In the genomic region with DNA sequence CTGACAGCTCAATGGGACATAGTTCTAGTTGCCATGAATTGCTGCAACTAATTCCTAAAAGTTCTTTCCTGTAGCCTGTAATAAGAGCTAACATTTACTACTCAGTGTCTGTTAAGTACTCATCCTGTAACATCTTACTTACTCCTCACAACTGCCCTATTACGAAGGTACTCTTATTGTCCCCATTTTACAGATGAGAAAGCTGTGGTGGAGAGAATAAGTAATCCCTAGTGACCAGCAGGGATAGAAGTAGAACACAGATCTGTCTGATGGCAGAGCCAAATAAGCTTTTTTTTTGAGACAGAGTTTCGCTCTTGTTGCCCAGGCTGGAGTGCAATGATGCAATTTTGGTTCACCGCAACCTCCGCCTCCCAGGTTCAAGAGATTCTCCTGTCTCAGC, we compare ENCODE assay signal across 1 cellular context.
A peak's percentile ranks its signal among the peaks of the same experiment; 100 is the strongest.
TF ChIP-seq lines count a peak whose summit lies in the region.

No MANE protein-coding gene starts in this region.

TF ChIP-seq in K562, 482 proteins besides CTCF, POLR2A, EP300 and RAD21:
- TF ChIP-seq PCBP2 (IDR thresholded peaks at IDR 0.05; ENCODE audit: low read depth, low read length, poor library complexity, severe bottlenecking) = no peak
- TF ChIP-seq, protein P1, sequence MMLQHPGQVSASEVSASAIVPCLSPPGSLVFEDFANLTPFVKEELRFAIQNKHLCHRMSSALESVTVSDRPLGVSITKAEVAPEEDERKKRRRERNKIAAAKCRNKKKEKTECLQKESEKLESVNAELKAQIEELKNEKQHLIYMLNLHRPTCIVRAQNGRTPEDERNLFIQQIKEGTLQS (IDR thresholded peaks at IDR 0.05) = peak; percentile 37; the same call in 1 of the 2 replicates
- TF ChIP-seq, protein P1 (CRISPR knock-in tag; conservative IDR thresholded peaks at IDR 0.05) = no peak
- TF ChIP-seq BCOR (IDR thresholded peaks at IDR 0.05) = peak; percentile 62; the same call in 1 of the 2 replicates
- peak; percentile 80 for TF ChIP-seq RBM25 (IDR thresholded peaks at IDR 0.05; ENCODE audit: low read depth, low read length, severe bottlenecking)
- TF ChIP-seq, protein P2, sequence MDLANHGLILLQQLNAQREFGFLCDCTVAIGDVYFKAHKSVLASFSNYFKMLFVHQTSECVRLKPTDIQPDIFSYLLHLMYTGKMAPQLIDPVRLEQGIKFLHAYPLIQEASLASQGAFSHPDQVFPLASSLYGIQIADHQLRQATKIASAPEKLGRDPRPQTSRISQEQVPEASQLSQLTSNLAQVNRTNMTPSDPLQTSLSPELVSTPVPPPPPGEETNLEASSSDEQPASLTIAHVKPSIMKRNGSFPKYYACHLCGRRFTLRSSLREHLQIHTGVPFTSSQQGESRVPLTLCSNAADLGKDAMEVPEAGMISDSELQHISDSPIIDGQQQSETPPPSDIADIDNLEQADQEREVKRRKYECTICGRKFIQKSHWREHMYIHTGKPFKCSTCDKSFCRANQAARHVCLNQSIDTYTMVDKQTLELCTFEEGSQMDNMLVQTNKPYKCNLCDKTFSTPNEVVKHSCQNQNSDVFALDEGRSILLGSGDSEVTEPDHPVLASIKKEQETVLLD (IDR thresholded peaks at IDR 0.05) = no peak
- peak; percentile 38; the same call in 1 of the 2 replicates for TF ChIP-seq CEBPB (tag; IDR thresholded peaks at IDR 0.05)
- TF ChIP-seq, protein P3, sequence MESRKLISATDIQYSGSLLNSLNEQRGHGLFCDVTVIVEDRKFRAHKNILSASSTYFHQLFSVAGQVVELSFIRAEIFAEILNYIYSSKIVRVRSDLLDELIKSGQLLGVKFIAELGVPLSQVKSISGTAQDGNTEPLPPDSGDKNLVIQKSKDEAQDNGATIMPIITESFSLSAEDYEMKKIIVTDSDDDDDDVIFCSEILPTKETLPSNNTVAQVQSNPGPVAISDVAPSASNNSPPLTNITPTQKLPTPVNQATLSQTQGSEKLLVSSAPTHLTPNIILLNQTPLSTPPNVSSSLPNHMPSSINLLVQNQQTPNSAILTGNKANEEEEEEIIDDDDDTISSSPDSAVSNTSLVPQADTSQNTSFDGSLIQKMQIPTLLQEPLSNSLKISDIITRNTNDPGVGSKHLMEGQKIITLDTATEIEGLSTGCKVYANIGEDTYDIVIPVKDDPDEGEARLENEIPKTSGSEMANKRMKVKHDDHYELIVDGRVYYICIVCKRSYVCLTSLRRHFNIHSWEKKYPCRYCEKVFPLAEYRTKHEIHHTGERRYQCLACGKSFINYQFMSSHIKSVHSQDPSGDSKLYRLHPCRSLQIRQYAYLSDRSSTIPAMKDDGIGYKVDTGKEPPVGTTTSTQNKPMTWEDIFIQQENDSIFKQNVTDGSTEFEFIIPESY (CRISPR knock-in tag; IDR thresholded peaks at IDR 0.05) = 0 out of 2 replicates have a peak, but pooled peaks have one; percentile 37
- peak; percentile 62; the same call in 1 of the 2 replicates for TF ChIP-seq CEBPG (CRISPR knock-in tag; IDR thresholded peaks at IDR 0.05)
- 0 out of 4 replicates have a peak, but pooled peaks have one; percentile 23 to 25 for TF ChIP-seq CEBPG (tag; conservative IDR thresholded peaks at IDR 0.05 in 1 of 2, IDR thresholded peaks at IDR 0.05 in 1 of 2)
